ENCODE assay signal across 26 cellular contexts in genomic region chr4:157114671-157115070, GRCh38. TPM values are rescaled to one million over a fixed set of nuclear protein-coding genes. Genes with fewer than 3 reads are reported as not detected.
"Had no signal": no experiment of that assay in that cellular context is flagged by ENCODE, and none has a peak within 500 bp of the region (broad histone marks: within the 10 kb centered on the region; RNA-seq: fewer than 3 reads in every experiment).

No MANE protein-coding gene starts in this region.

- ATAC-seq: esophagus mucosa; gastrocnemius medialis; left ventricle myocardium superior; lower lobe of right lung; naive thymus-derived CD8-positive, alpha-beta T cell; pancreas; right lobe of liver; stimulated activated naive CD8-positive, alpha-beta T cell treated with anti-CD3 and anti-CD28 coated beads, Interleukin-15, amount 100 ng/mL, for 72 hours; upper lobe of right lung had no signal

- H3K27me3 Mint-ChIP-seq: memory B cell; naive thymus-derived CD8-positive, alpha-beta T cell; stimulated activated naive CD8-positive, alpha-beta T cell treated with anti-CD3 and anti-CD28 coated beads, Interleukin-15, amount 100 ng/mL, for 72 hours had no signal

- H3K27me3 ChIP-seq: dorsolateral prefrontal cortex, gastrocnemius medialis, pancreas, right lobe of liver, suprapubic skin, transverse colon, upper lobe of right lung, uterus had no signal

- H3K4me1 Mint-ChIP-seq: memory B cell; naive thymus-derived CD8-positive, alpha-beta T cell; nephron progenitor cell; stimulated activated naive CD8-positive, alpha-beta T cell treated with anti-CD3 and anti-CD28 coated beads, Interleukin-15, amount 100 ng/mL, for 72 hours had no signal

- H3K36me3 Mint-ChIP-seq: memory B cell; naive thymus-derived CD8-positive, alpha-beta T cell had no signal

- H3K4me3 ChIP-seq: dorsolateral prefrontal cortex, gastrocnemius medialis, lower lobe of right lung, pancreas, right lobe of liver, smooth muscle cell, suprapubic skin, transverse colon, upper lobe of right lung, uterus had no signal

- H3K9me3 ChIP-seq: gastrocnemius medialis, lower lobe of right lung, pancreas, right lobe of liver, suprapubic skin, transverse colon, upper lobe of right lung, uterus had no signal

- H3K36me3 ChIP-seq: gastrocnemius medialis, lower lobe of right lung, pancreas, suprapubic skin, transverse colon, upper lobe of right lung, uterus had no signal

- H3K9me3 Mint-ChIP-seq: nephron progenitor cell had no signal

- H3K4me3 Mint-ChIP-seq: memory B cell; naive thymus-derived CD8-positive, alpha-beta T cell; nephron progenitor cell; stimulated activated naive CD8-positive, alpha-beta T cell treated with anti-CD3 and anti-CD28 coated beads, Interleukin-15, amount 100 ng/mL, for 72 hours had no signal

- DNase-seq: dorsolateral prefrontal cortex; effector CD4-positive, alpha-beta T cell; foreskin fibroblast; gastrocnemius medialis; head of caudate nucleus; left ventricle myocardium superior; lower lobe of right lung; naive thymus-derived CD8-positive, alpha-beta T cell; nephron progenitor cell; nucleus accumbens; pancreas; retina; right lobe of liver; stimulated activated CD4-positive, alpha-beta T cell treated with anti-CD3 and anti-CD28 coated beads, Interleukin-12 subunit alpha, Interleukin-12 subunit beta, amount 100 ng/mL, for 4 hours; stimulated activated CD4-positive, alpha-beta T cell treated with anti-CD3 and anti-CD28 coated beads, Interleukin-1b, Interleukin-23, amount 100 ng/mL, for 48 hours; stimulated activated CD4-positive, alpha-beta T cell treated with anti-CD3 and anti-CD28 coated beads, Interleukin-4, amount 100 ng/mL, for 1 hour; stimulated activated CD8-positive, alpha-beta memory T cell treated with anti-CD3 and anti-CD28 coated beads, Interleukin-4, amount 100 ng/mL, for 48 hours; stimulated activated naive CD4-positive, alpha-beta T cell; stimulated activated naive CD8-positive, alpha-beta T cell treated with anti-CD3 and anti-CD28 coated beads, Interleukin-15, amount 100 ng/mL, for 72 hours; transverse colon; upper lobe of right lung; uterus had no signal

- H3K4me1 ChIP-seq: gastrocnemius medialis, lower lobe of right lung, right lobe of liver, suprapubic skin, transverse colon, upper lobe of right lung, uterus had no signal

- H3K27ac Mint-ChIP-seq: memory B cell; naive thymus-derived CD8-positive, alpha-beta T cell; nephron progenitor cell; stimulated activated naive CD8-positive, alpha-beta T cell treated with anti-CD3 and anti-CD28 coated beads, Interleukin-15, amount 100 ng/mL, for 72 hours had no signal

- H3K27ac ChIP-seq: dorsolateral prefrontal cortex, gastrocnemius medialis, lower lobe of right lung, right lobe of liver, suprapubic skin, transverse colon, upper lobe of right lung, uterus had no signal

- H3K4me2 ChIP-seq: smooth muscle cell had no signal

RNA-seq across cellular contexts. Expression of gene GLRB, which starts 38.7 kb away (rescaled TPM):
- total RNA-seq: esophagus mucosa; naive thymus-derived CD8-positive, alpha-beta T cell had no signal
- polyA plus RNA-seq: naive thymus-derived CD8-positive, alpha-beta T cell had no signal
